15 cellular contexts compared by ENCODE assay signal in genomic region chr12:111705672-111706071, GRCh38.
"Had no signal": no experiment of that assay in that cellular context is flagged by ENCODE, and none has a peak within 500 bp of the region (broad histone marks: within the 10 kb centered on the region; RNA-seq: fewer than 3 reads in every experiment).

No MANE protein-coding gene starts in this region.

- H3K4me2 ChIP-seq: smooth muscle cell had no signal

- H3K9me3 ChIP-seq: body of pancreas, right atrium auricular region, tibial artery, uterus had no signal

- H3K27me3 ChIP-seq: body of pancreas, right atrium auricular region, tibial artery, uterus had no signal

- H3K4me3 ChIP-seq: body of pancreas, right atrium auricular region, smooth muscle cell, tibial artery, uterus had no signal

- ATAC-seq: activated CD8-positive, alpha-beta T cell treated with anti-CD3 and anti-CD28 coated beads, Interleukin-2, amount 10 ng/mL, durations not matched to agents 7 days and 5 days; activated T-helper 17 cell treated with anti-CD3 and anti-CD28 coated beads, Interleukin-2, amount 50 U/mL, for 72 hours; body of pancreas; naive thymus-derived CD8-positive, alpha-beta T cell; WTC11 had no signal

- H3K4me1 ChIP-seq: body of pancreas, right atrium auricular region, tibial artery, uterus had no signal

- H3K27ac ChIP-seq: body of pancreas, right atrium auricular region, tibial artery, uterus had no signal

- DNase-seq: activated CD4-positive, alpha-beta T cell treated with anti-CD3 and anti-CD28 coated beads for 48 hours; activated CD8-positive, alpha-beta T cell treated with anti-CD3 and anti-CD28 coated beads, Interleukin-2, amount 10 ng/mL, durations not matched to agents 7 days and 5 days; activated naive CD4-positive, alpha-beta T cell treated with anti-CD3 and anti-CD28 coated beads, Interleukin-2, amount 10 ng/mL, durations not matched to agents 7 days and 5 days; amniotic stem cell; body of pancreas; immature natural killer cell; left cardiac atrium; naive thymus-derived CD8-positive, alpha-beta T cell; T-helper 9 cell; tibial artery; uterus had no signal

- H3K36me3 ChIP-seq: uterus had no signal
